1 cellular context compared by ENCODE assay signal in the genomic region with DNA sequence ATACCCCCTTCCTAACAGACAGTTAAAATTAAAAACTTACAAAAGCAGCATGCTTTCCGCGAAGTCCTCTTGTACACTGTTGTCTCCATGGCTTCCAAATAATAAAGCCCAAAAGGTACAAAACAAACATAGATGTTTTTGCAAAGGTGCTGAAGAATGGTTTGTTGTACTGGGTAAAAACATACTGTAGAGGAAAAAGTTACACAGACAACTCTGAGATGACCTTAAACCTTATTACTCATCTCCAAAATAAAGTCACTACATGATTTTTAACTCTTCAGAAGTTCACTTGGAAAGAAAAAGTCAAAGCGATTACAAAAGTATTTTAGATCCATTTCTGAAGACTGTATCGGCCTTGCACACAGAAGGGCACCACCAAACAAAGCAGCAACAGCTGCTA.
TF ChIP-seq lines count a peak whose summit lies in the region.

No MANE protein-coding gene starts in this region.

TF ChIP-seq in K562, 482 proteins besides CTCF, POLR2A, EP300 and RAD21:
- TF ChIP-seq SAFB2 (IDR thresholded peaks at IDR 0.05; ENCODE audit: borderline replicate concordance, low read depth, low read length, severe bottlenecking) (no peak), NONO (IDR thresholded peaks at IDR 0.05; ENCODE audit: low read depth in 2 of 2, low read length in 1 of 2) (no peak), POLR2H (tag; IDR thresholded peaks at IDR 0.05; ENCODE audit: low read depth) (no peak)
- TF ChIP-seq, protein P1, sequence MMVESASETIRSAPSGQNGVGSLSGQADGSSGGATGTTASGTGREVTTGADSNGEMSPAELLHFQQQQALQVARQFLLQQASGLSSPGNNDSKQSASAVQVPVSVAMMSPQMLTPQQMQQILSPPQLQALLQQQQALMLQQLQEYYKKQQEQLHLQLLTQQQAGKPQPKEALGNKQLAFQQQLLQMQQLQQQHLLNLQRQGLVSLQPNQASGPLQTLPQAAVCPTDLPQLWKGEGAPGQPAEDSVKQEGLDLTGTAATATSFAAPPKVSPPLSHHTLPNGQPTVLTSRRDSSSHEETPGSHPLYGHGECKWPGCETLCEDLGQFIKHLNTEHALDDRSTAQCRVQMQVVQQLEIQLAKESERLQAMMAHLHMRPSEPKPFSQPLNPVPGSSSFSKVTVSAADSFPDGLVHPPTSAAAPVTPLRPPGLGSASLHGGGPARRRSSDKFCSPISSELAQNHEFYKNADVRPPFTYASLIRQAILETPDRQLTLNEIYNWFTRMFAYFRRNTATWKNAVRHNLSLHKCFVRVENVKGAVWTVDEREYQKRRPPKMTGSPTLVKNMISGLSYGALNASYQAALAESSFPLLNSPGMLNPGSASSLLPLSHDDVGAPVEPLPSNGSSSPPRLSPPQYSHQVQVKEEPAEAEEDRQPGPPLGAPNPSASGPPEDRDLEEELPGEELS (CRISPR knock-in tag; IDR thresholded peaks at IDR 0.05; ENCODE audit: borderline replicate concordance) = no peak
